In the genomic region with DNA sequence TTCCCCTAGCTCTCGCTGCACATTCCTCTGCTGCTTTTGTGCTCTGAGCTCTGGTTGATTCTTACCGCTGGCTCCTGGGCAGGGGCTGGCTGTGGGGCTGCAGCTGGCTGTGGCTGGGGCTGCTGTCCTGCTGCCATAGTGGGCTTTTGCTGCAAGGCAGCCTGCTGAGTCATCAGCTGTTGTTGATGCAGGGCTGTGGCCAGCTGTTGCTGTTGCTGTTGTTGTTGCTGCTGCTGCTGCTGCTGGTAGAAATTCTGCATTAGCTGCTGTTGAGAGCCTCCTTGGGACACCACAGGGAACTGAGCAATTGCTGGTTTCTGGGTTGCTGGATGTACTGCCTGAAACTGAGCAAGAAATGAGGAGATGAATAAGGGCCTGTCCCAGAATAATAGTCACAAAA, we compare ENCODE assay signal across 12 cellular contexts.
A peak's percentile ranks its signal among the peaks of the same experiment; 100 is the strongest.
DNase-seq lines count a peak whose midpoint lies in the region; ATAC-seq and TF ChIP-seq lines count a peak whose summit lies in the region.
"Had no signal": no experiment of that assay in that cellular context is flagged by ENCODE, and none has a peak within 500 bp of the region (broad histone marks: within the 10 kb centered on the region; RNA-seq: fewer than 3 reads in every experiment).

No MANE protein-coding gene starts in this region.

- no peak for ATAC-seq in stimulated activated naive CD8-positive, alpha-beta T cell treated with anti-CD3 and anti-CD28 coated beads, Interleukin-15, Interleukin-2, amounts not matched to agents 100 U/mL and 50 U/mL, for 24 hours
- no peak for ATAC-seq in HG03469 (IDR thresholded peaks at IDR 0.05; ENCODE audit: unreplicated experiment)

- H3K27me3 Mint-ChIP-seq in stimulated activated naive CD8-positive, alpha-beta T cell treated with anti-CD3 and anti-CD28 coated beads, Interleukin-15, Interleukin-2, amounts not matched to agents 100 ng/mL and 50 ng/mL, for 24 hours = no peaks in the 10 kb centered on the region

- H3K4me3 Mint-ChIP-seq in stimulated activated naive CD8-positive, alpha-beta T cell treated with anti-CD3 and anti-CD28 coated beads, Interleukin-15, Interleukin-2, amounts not matched to agents 100 ng/mL and 50 ng/mL, for 24 hours = no peak overlapping the region
- H3K4me3 Mint-ChIP-seq: neural crest cell had no signal

- peak overlapping the region; percentile 32 for H3K27ac Mint-ChIP-seq in stimulated activated naive CD8-positive, alpha-beta T cell treated with anti-CD3 and anti-CD28 coated beads, Interleukin-15, Interleukin-2, amounts not matched to agents 100 ng/mL and 50 ng/mL, for 24 hours

- H3K36me3 Mint-ChIP-seq in stimulated activated naive CD8-positive, alpha-beta T cell treated with anti-CD3 and anti-CD28 coated beads, Interleukin-15, Interleukin-2, amounts not matched to agents 100 ng/mL and 50 ng/mL, for 24 hours (ENCODE audit: low read depth) = peaks cover 72% of the 10 kb centered on the region

- H3K36me3 ChIP-seq in kidney epithelial cell (ENCODE audit: control insufficient read depth, insufficient read depth, low read length) = no peaks in the 10 kb centered on the region

- no peak overlapping the region for H3K4me3 ChIP-seq in kidney epithelial cell (ENCODE audit: low read depth, low read length)
- H3K4me3 ChIP-seq: coronary artery, thyroid gland had no signal

- DNase-seq in stimulated activated naive CD8-positive, alpha-beta T cell treated with anti-CD3 and anti-CD28 coated beads, Interleukin-15, Interleukin-2, amounts not matched to agents 100 U/mL and 50 U/mL, for 24 hours = no peak
- DNase-seq in brain pericyte (ENCODE audit: low read depth, low spot score) = peak; percentile 78
- peak; percentile 35 for DNase-seq in kidney epithelial cell (ENCODE audit: low read depth)
- DNase-seq in stimulated activated naive CD4-positive, alpha-beta T cell (lab: John Stamatoyannopoulos, UW) = no peak
- no peak for DNase-seq in D341Med (ENCODE audit: low spot score)
- DNase-seq in stimulated activated CD4-positive, alpha-beta T cell treated with anti-CD3 and anti-CD28 coated beads, Interleukin-1b, Interleukin-23, amount 100 ng/mL, for 48 hours = no peak
- DNase-seq: DMS79 treated with DMSO at 0.1 percent for 48 hours had no signal

- no peak for TF ChIP-seq CTCF in kidney epithelial cell (IDR thresholded peaks at IDR 0.05; ENCODE audit: insufficient read depth, low read length, poor library complexity, severe bottlenecking)

- H3K27me3 ChIP-seq in kidney epithelial cell (ENCODE audit: control insufficient read depth, insufficient read depth, low read length) = no peaks in the 10 kb centered on the region
- H3K27me3 ChIP-seq: thyroid gland had no signal

- H3K9me3 Mint-ChIP-seq in stimulated activated naive CD8-positive, alpha-beta T cell treated with anti-CD3 and anti-CD28 coated beads, Interleukin-15, Interleukin-2, amounts not matched to agents 100 ng/mL and 50 ng/mL, for 24 hours = peaks cover 4% of the 10 kb centered on the region

- no peaks in the 10 kb centered on the region for H3K4me1 Mint-ChIP-seq in stimulated activated naive CD8-positive, alpha-beta T cell treated with anti-CD3 and anti-CD28 coated beads, Interleukin-15, Interleukin-2, amounts not matched to agents 100 ng/mL and 50 ng/mL, for 24 hours (ENCODE audit: low read depth)

Comparison
In these comparisons a context has a peak if more than half of its experiments do, and no peak if none do; other contexts are left out.
1. DNase-seq: peak in brain pericyte (single experiment) and kidney epithelial cell (single experiment); none in stimulated activated naive CD8-positive, alpha-beta T cell treated with anti-CD3 and anti-CD28 coated beads, Interleukin-15, Interleukin-2, amounts not matched to agents 100 U/mL and 50 U/mL, for 24 hours (single experiment), stimulated activated naive CD4-positive, alpha-beta T cell (0 of 6), D341Med (single experiment) and stimulated activated CD4-positive, alpha-beta T cell treated with anti-CD3 and anti-CD28 coated beads, Interleukin-1b, Interleukin-23, amount 100 ng/mL, for 48 hours (single experiment).